In the genomic region with DNA sequence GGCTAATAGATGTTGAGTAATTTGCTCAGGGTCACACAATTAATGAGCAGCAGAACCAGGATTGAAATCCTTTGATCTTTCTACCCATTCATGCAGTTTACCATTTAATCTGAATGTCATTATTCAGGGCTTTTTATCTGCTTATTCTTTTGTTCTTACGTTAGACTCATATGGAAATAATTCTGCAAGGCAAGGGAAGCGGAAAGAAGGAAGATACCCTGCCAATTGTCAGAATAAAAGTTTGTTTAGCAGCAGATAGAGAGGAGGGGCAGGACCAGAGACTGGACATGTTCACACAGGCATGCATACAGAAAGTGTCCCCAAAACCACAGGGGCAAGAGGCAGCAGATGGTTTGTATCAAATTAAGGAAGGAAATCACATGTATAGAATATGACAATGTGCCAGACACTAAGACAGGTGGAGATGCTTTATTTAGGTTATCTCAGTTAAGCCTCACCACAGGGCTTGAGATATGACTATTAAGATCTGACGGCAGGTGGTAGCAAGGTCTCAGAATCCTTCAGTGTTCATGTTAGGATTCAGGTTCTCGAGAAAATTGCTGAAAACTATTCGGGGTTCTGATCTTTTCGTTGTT, we compare ENCODE assay signal across 10 cellular contexts. TPM values are rescaled to one million over a fixed set of nuclear protein-coding genes. Genes with fewer than 3 reads are reported as not detected.
DNase-seq lines count a peak whose midpoint lies in the region; ATAC-seq and TF ChIP-seq lines count a peak whose summit lies in the region.
"Had no signal": no experiment of that assay in that cellular context is flagged by ENCODE, and none has a peak within 500 bp of the region (broad histone marks: within the 10 kb centered on the region; RNA-seq: fewer than 3 reads in every experiment).

No MANE protein-coding gene starts in this region.

- no peak overlapping the region for H3K18ac ChIP-seq in mesendoderm (ENCODE audit: low read length)

- no peak overlapping the region for H3K56ac ChIP-seq in mesendoderm (ENCODE audit: low read length)

- DNase-seq in MM.1S: peak; percentile 82
- DNase-seq in mesendoderm: peak; percentile 1
- no peak for DNase-seq in HEK293T (ENCODE audit: extremely low spot score)
- DNase-seq in CD1c-positive myeloid dendritic cell (ENCODE audit: extremely low spot score): no peak
- DNase-seq in activated CD4-positive, alpha-beta T cell treated with anti-CD3 and anti-CD28 coated beads, Interleukin-2, amount 50 U/mL, for 4 hours: no peak
- DNase-seq in activated naive CD4-positive, alpha-beta T cell treated with anti-CD3 and anti-CD28 coated beads for 36 hours: no peak
- DNase-seq: T1000 had no signal

- H4K20me1 ChIP-seq in MM.1S (ENCODE audit: insufficient read depth, low read length): no peaks in the 10 kb centered on the region

- POLR2A ChIA-PET in HEK293T (lab: Yijun Ruan, JAX): no interaction called here

- H3K79me2 ChIP-seq in MM.1S (ENCODE audit: low read length) (no peaks in the 10 kb centered on the region), mesendoderm (ENCODE audit: control insufficient read depth, insufficient read depth, low read length) (no peaks in the 10 kb centered on the region)

- WGBS in mesendoderm (ENCODE audit: extremely low coverage, insufficient coverage, low lambda C conversion rate): no CpG with 5 or more reads among the region's 6 CpGs

- no peak overlapping the region for H3K27ac Mint-ChIP-seq in activated naive CD4-positive, alpha-beta T cell treated with anti-CD3 and anti-CD28 coated beads for 36 hours

- no peak overlapping the region for H2BK5ac ChIP-seq in mesendoderm (ENCODE audit: low read length)

- H3K9ac ChIP-seq in MM.1S (ENCODE audit: low read length) (peak overlapping the region; percentile 58), mesendoderm (ENCODE audit: low read length) (no peak overlapping the region)

- no peaks in the 10 kb centered on the region for H3K9me2 ChIP-seq in MM.1S (replicated peaks; ENCODE audit: insufficient read depth, low read length)

- no peak overlapping the region for H2BK120ac ChIP-seq in mesendoderm (ENCODE audit: low read depth, low read length)

- H4K8ac ChIP-seq in mesendoderm (ENCODE audit: low read depth, low read length): no peak overlapping the region

- H3K27me3 ChIP-seq in MM.1S (replicated peaks; ENCODE audit: insufficient read depth, low read length): no peaks in the 10 kb centered on the region
- no peaks in the 10 kb centered on the region for H3K27me3 ChIP-seq in mesendoderm (ENCODE audit: insufficient read depth, low read length, poor library complexity)

- H4K5ac ChIP-seq in mesendoderm (ENCODE audit: low read length): no peak overlapping the region

- H3K4me3 ChIP-seq in MM.1S (ENCODE audit: low read length) (no peak overlapping the region; the same call in 1 of the 2 replicates), mesendoderm (ENCODE audit: low read length) (no peak overlapping the region)

- H3K4me2 ChIP-seq in MM.1S (ENCODE audit: low read depth, low read length) (peak overlapping the region; percentile 60), mesendoderm (ENCODE audit: low read length) (no peak overlapping the region)

- no peaks in the 10 kb centered on the region for H3K27me3 Mint-ChIP-seq in activated naive CD4-positive, alpha-beta T cell treated with anti-CD3 and anti-CD28 coated beads for 36 hours (ENCODE audit: low read depth)

- no peak overlapping the region for H3K4me3 Mint-ChIP-seq in activated naive CD4-positive, alpha-beta T cell treated with anti-CD3 and anti-CD28 coated beads for 36 hours

- H3K27ac ChIP-seq in MM.1S (ENCODE audit: low read length) (peak overlapping the region; percentile 94), mesendoderm (ENCODE audit: low read depth, low read length) (no peak overlapping the region)

- H3K4me1 ChIP-seq in MM.1S (ENCODE audit: low read length) (peaks cover 21% of the 10 kb centered on the region), mesendoderm (ENCODE audit: control insufficient read depth, low read depth, low read length) (no peaks in the 10 kb centered on the region)

- H2AFZ ChIP-seq in MM.1S (ENCODE audit: low read length): no peak overlapping the region

- intact Hi-C loops in activated naive CD4-positive, alpha-beta T cell treated with anti-CD3 and anti-CD28 coated beads for 36 hours (cut with micrococcal nuclease): no loop called here

- no peaks in the 10 kb centered on the region for H3K9me3 ChIP-seq in MM.1S (replicated peaks; ENCODE audit: insufficient read depth, low read length)

- no peak overlapping the region for H3K23ac ChIP-seq in mesendoderm (ENCODE audit: low read length)

- H3K36me3 ChIP-seq in MM.1S (replicated peaks; ENCODE audit: insufficient read depth, low read length) (no peaks in the 10 kb centered on the region), mesendoderm (ENCODE audit: control insufficient read depth, insufficient read depth, low read length) (no peaks in the 10 kb centered on the region)

- no peak for TF ChIP-seq CTCF in MM.1S (IDR thresholded peaks at IDR 0.05; ENCODE audit: low read length)

- peaks cover 2% of the 10 kb centered on the region for H3K9me3 Mint-ChIP-seq in activated naive CD4-positive, alpha-beta T cell treated with anti-CD3 and anti-CD28 coated beads for 36 hours

- H2BK15ac ChIP-seq in mesendoderm (replicated peaks; ENCODE audit: low read depth): no peak overlapping the region

- no peaks in the 10 kb centered on the region for H3K79me1 ChIP-seq in mesendoderm (ENCODE audit: low read length)

- CTCF ChIA-PET in HEK293T (lab: Yijun Ruan, JAX): no interaction called here
- CTCF ChIA-PET in activated naive CD4-positive, alpha-beta T cell treated with anti-CD3 and anti-CD28 coated beads for 36 hours (lab: Charles Lee): interaction anchor here (0.6 kb wide), 1 partner anchor 26 kb away, joined by 3 read pairs; no protein-coding TSS in a partner anchor

- ATAC-seq in GM18907 (IDR thresholded peaks at IDR 0.05; ENCODE audit: unreplicated experiment) (peak; percentile 98), HG02623 (IDR thresholded peaks at IDR 0.05; ENCODE audit: unreplicated experiment) (peak; percentile 87)
- ATAC-seq: HCT116 had no signal

- H3K4me1 Mint-ChIP-seq in activated naive CD4-positive, alpha-beta T cell treated with anti-CD3 and anti-CD28 coated beads for 36 hours (ENCODE audit: low read depth): no peaks in the 10 kb centered on the region

- peaks cover 18% of the 10 kb centered on the region for H3K36me3 Mint-ChIP-seq in activated naive CD4-positive, alpha-beta T cell treated with anti-CD3 and anti-CD28 coated beads for 36 hours (ENCODE audit: low read depth)

- no peak overlapping the region for H2AK5ac ChIP-seq in mesendoderm (ENCODE audit: low read length)

- peaks cover 18% of the 10 kb centered on the region for H3F3A ChIP-seq in MM.1S (ENCODE audit: insufficient read depth, low read length)

- no peak overlapping the region for H3K4ac ChIP-seq in mesendoderm (ENCODE audit: low read depth, low read length)

TF ChIP-seq in HEK293T, 16 proteins besides CTCF, POLR2A, EP300 and RAD21:
- TF ChIP-seq NFRKB (IDR thresholded peaks at IDR 0.05): no peak

RNA-seq across cellular contexts. Expression of a gene that starts 29.8 kb away (rescaled TPM):
- polyA plus RNA-seq in mesendoderm (2013, experiment 1 of 2): 7.1 TPM
- polyA plus RNA-seq in mesendoderm (2013, experiment 2 of 2): 7.2 TPM
- 1 to 10 TPM; 4.4 to 5.3 TPM for total RNA-seq in activated naive CD4-positive, alpha-beta T cell treated with anti-CD3 and anti-CD28 coated beads for 36 hours

RNA-seq across cellular contexts. Expression of a gene that starts 46.9 kb away (rescaled TPM):
- 11.2 TPM for polyA plus RNA-seq in mesendoderm (2013, experiment 1 of 2)
- polyA plus RNA-seq in mesendoderm (2013, experiment 2 of 2): 10.7 TPM
- total RNA-seq in activated naive CD4-positive, alpha-beta T cell treated with anti-CD3 and anti-CD28 coated beads for 36 hours: 10 to 100 TPM; 18.6 to 21.0 TPM

Comparison
In these comparisons a context has a peak if more than half of its experiments do, and no peak if none do; other contexts are left out.
1. DNase-seq: peak in MM.1S (single experiment) and mesendoderm (single experiment); none in HEK293T (single experiment), CD1c-positive myeloid dendritic cell (single experiment), activated CD4-positive, alpha-beta T cell treated with anti-CD3 and anti-CD28 coated beads, Interleukin-2, amount 50 U/mL, for 4 hours (0 of 2) and activated naive CD4-positive, alpha-beta T cell treated with anti-CD3 and anti-CD28 coated beads for 36 hours (single experiment).